ENCODE assay signal across 8 cellular contexts in the genomic region with DNA sequence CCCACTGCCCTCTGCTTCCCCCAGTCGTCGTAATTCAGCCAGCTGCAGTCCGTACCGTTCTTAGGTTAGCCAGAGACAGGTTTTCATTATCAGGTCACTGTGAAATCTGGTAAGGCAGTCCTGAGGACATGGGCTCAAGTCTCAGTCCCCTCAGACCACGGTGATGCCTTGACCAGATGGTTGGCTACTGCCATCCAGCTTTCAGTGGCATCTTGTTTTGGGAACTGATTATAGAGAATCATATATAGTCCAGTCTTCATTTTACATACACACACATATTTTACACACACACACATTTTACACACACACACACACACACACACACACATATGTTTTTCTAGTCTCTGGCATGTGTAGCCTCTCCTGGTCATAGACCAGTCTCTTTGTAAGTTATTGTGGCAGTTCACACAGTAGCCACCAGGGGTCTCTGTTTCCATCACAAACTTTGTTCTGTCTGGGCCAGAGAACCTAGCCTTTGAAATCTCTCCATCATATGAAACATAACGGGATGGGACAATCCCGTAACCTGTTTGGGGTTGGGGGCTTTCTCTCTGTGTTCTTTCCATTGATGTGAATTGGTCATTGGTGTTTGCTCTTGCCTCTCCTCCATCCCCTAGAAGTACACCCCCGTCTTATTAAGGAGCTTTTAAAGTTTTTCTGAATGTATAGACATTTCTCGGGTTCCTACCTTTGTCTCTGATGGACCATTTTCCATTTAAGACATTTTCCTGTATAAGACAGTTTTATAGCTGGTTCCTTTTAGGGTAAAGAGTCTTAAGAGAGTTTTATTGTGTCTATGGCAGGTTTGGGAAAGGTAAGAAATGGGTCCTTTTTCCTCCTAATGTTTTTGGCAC. TPM values are rescaled to one million over a fixed set of nuclear protein-coding genes. Genes with fewer than 3 reads are reported as not detected.
DNase-seq lines count a peak whose midpoint lies in the region; ATAC-seq, FAIRE-seq and TF ChIP-seq lines count a peak whose summit lies in the region.

No MANE protein-coding gene starts in this region.

- intact Hi-C loops in breast epithelium (cut with DNase I; ENCODE audit: low total_unique reads): no loop called here
- intact Hi-C loops in kidney (cut with DNase I): no loop called here

- H3K4me1 ChIP-seq in breast epithelium (no peaks in the 10 kb centered on the region), kidney (ENCODE audit: control insufficient read depth in 1 of 2, insufficient read depth in 1 of 2, low read depth in 1 of 2, low read length in 2 of 2) (peaks cover 0 to 2% of the 10 kb centered on the region in 2 donors)

- TF ChIP-seq CTCF in WI38 (IDR thresholded peaks at IDR 0.05; ENCODE audit: low read depth, low read length): peak; percentile 68; the same call in 1 of the 2 replicates
- TF ChIP-seq CTCF in breast epithelium (IDR thresholded peaks at IDR 0.05): peak; percentile 47 to 84 (median 82)
- peak; percentile 80 for TF ChIP-seq CTCF in kidney (IDR thresholded peaks at IDR 0.05; ENCODE audit: borderline replicate concordance, extremely low read depth, insufficient read depth)

- ATAC-seq in GM21528 (IDR thresholded peaks at IDR 0.05; ENCODE audit: low FRiP score, unreplicated experiment): no peak

- FAIRE-seq in H54 (lab: Jason Lieb, UNC): no peak
- FAIRE-seq in kidney (lab: Jason Lieb, UNC): peak; percentile 29

- H3K27ac ChIP-seq in breast epithelium: peak overlapping the region in 1 of 2 donors; percentile 77
- H3K27ac ChIP-seq in kidney (ENCODE audit: low read depth in 2 of 2, low read length in 2 of 2): no peak overlapping the region

- no peaks in the 10 kb centered on the region for H3K27me3 ChIP-seq in breast epithelium

- in situ Hi-C loops in Caki2 (cut with HindIII; ENCODE audit: low pct_unique_long_range_greater_than_20kb, low sequenced_read_pairs): no loop called here

- no peak overlapping the region for H3K9ac ChIP-seq in kidney (ENCODE audit: low read length in 2 of 2)

- H3K9me3 ChIP-seq in breast epithelium (no peaks in the 10 kb centered on the region), kidney (ENCODE audit: control insufficient read depth in 1 of 2, low read length in 2 of 2) (no peaks in the 10 kb centered on the region)

- H3K4me3 ChIP-seq in WI38 (ENCODE audit: low read depth, low read length) (no peak overlapping the region), breast epithelium (no peak overlapping the region), kidney (ENCODE audit: low read length in 2 of 2) (no peak overlapping the region)

- DNase-seq in Caki2 (ENCODE audit: low read depth) (peak; percentile 61), H54 (ENCODE audit: insufficient read length, low spot score) (peak; percentile 47), NCI-H2171 treated with DMSO at 0.1 percent for 48 hours (lab: John Stamatoyannopoulos, UW) (peak; percentile 50), breast epithelium (ENCODE audit: low spot score in 2 of 2) (no peak), kidney (no peak)
- DNase-seq in stimulated activated CD4-positive, alpha-beta T cell treated with anti-CD3 and anti-CD28 coated beads, Interleukin-4, amount 100 ng/mL, for 24 hours: peak; percentile 82

- TF ChIP-seq POLR2A in H54 (IDR thresholded peaks at IDR 0.05; ENCODE audit: low read depth, low read length) (no peak), breast epithelium (IDR thresholded peaks at IDR 0.05) (no peak)

- no peaks in the 10 kb centered on the region for H3K36me3 ChIP-seq in breast epithelium
- no peaks in the 10 kb centered on the region for H3K36me3 ChIP-seq in kidney (ENCODE audit: control insufficient read depth in 1 of 2, insufficient read depth in 2 of 2, low read length in 2 of 2)

RNA-seq across cellular contexts. Expression of a gene that starts 8.4 kb away (rescaled TPM):
- total RNA-seq in Caki2 (2014; rRNA removed; shearing (Covaris generic); ENCODE audit: low replicate concordance): 21.0 and 24.6 TPM in 2 replicates
- total RNA-seq in breast epithelium (1 to 10 TPM; 4.4 to 4.9 (median 4.8) TPM), kidney (14.5 TPM)
- 3.4 TPM for polyA plus RNA-seq in kidney (ENCODE audit: insufficient read depth, low read depth, low replicate concordance)

RNA-seq across cellular contexts. Expression of a gene that starts 45.5 kb away (rescaled TPM):
- 0.09 and 0.47 TPM in 2 replicates for total RNA-seq in Caki2 (2014; rRNA removed; shearing (Covaris generic); ENCODE audit: low replicate concordance)
- total RNA-seq in breast epithelium (10 to 100 TPM; 11.0 to 17.0 (median 11.1) TPM), kidney (18.8 TPM)
- 2.4 TPM for polyA plus RNA-seq in kidney (ENCODE audit: insufficient read depth, low read depth, low replicate concordance)

Comparison
In these comparisons a context has a peak if more than half of its experiments do, and no peak if none do; other contexts are left out.
1. DNase-seq: peak in Caki2 (single experiment), H54 (single experiment), NCI-H2171 treated with DMSO at 0.1 percent for 48 hours (single experiment) and stimulated activated CD4-positive, alpha-beta T cell treated with anti-CD3 and anti-CD28 coated beads, Interleukin-4, amount 100 ng/mL, for 24 hours (single experiment); none in breast epithelium (0 of 2) and kidney (single experiment).
2. Peak in every context shown above with its lines, with median percentiles within 50 percentile points of each other: CTCF ChIP-seq.